Comparison of ENCODE assay signal across 14 cellular contexts in genomic region chr13:101869553-101869952, GRCh38.
A peak's percentile ranks its signal among the peaks of the same experiment; 100 is the strongest.
DNase-seq lines count a peak whose midpoint lies in the region; ATAC-seq, FAIRE-seq and TF ChIP-seq lines count a peak whose summit lies in the region.
"Had no signal": no experiment of that assay in that cellular context is flagged by ENCODE, and none has a peak within 500 bp of the region (broad histone marks: within the 10 kb centered on the region; RNA-seq: fewer than 3 reads in every experiment).

No MANE protein-coding gene starts in this region.

- peaks cover 8% of the 10 kb centered on the region for H3K4me1 ChIP-seq in OCI-LY3 (ENCODE audit: low read length)
- no peaks in the 10 kb centered on the region for H3K4me1 ChIP-seq in HepG2 (ENCODE audit: insufficient read depth, low read length)

- TF ChIP-seq POLR2A in HepG2 (IDR thresholded peaks at IDR 0.05; ENCODE audit: insufficient read depth in 1 of 2, low read depth in 2 of 2, low read length in 2 of 2) = no peak

- in situ Hi-C loops in HepG2 (cut with HindIII; ENCODE audit: extremely low pct_ligation_motif_present, low pct_unique_long_range_greater_than_20kb) (no loop called here), brain microvascular endothelial cell (cut with HindIII; ENCODE audit: low pct_ligation_motif_present, low sequenced_read_pairs) (no loop called here)

- FAIRE-seq in HepG2 (lab: Jason Lieb, UNC) = no peak
- FAIRE-seq: endometrium had no signal

- no peaks in the 10 kb centered on the region for H3K79me2 ChIP-seq in OCI-LY3 (ENCODE audit: low read length)
- H3K79me2 ChIP-seq in HepG2 (ENCODE audit: insufficient read depth, low read length) = no peaks in the 10 kb centered on the region

- TF ChIP-seq RAD21 in HepG2 (CRISPR knock-in tag; IDR thresholded peaks at IDR 0.05) = no peak

- ATAC-seq in GM18508 (IDR thresholded peaks at IDR 0.05; ENCODE audit: insufficient read depth, unreplicated experiment) (peak; percentile 95), GM19452 (IDR thresholded peaks at IDR 0.05; ENCODE audit: unreplicated experiment) (peak; percentile 93), HG02981 (IDR thresholded peaks at IDR 0.05; ENCODE audit: unreplicated experiment) (peak; percentile 95), HepG2 (no peak)
- ATAC-seq: activated naive CD8-positive, alpha-beta T cell treated with anti-CD3 and anti-CD28 coated beads, Interleukin-2, amount 50 U/mL, for 24 hours; stimulated activated naive CD8-positive, alpha-beta T cell treated with anti-CD3 and anti-CD28 coated beads, Interleukin-15, amount 100 ng/mL, for 72 hours had no signal

- DNase-seq in HepG2 (ENCODE audit: low spot score) = no peak
- DNase-seq in brain microvascular endothelial cell = no peak
- no peak for DNase-seq in NCI-H446 (lab: John Stamatoyannopoulos, UW)
- DNase-seq in activated T-cell treated with anti-CD3 and anti-CD28 coated beads, Interleukin-2, amount 50 U/mL, for 1 hour = no peak
- DNase-seq: activated CD4-positive, alpha-beta T cell treated with anti-CD3 and anti-CD28 coated beads, Interleukin-2, amount 50 U/mL, for 1 hour; activated naive CD8-positive, alpha-beta T cell treated with anti-CD3 and anti-CD28 coated beads, Interleukin-2, amount 50 U/mL, for 24 hours; CD8-positive, alpha-beta memory T cell; NCI-H2081 treated with DMSO at 0.1 percent for 48 hours; stimulated activated naive CD8-positive, alpha-beta T cell treated with anti-CD3 and anti-CD28 coated beads, Interleukin-15, amount 100 ng/mL, for 72 hours had no signal

- H3K9ac ChIP-seq in OCI-LY3 (ENCODE audit: low read length) (no peak overlapping the region), HepG2 (ENCODE audit: insufficient read depth, low read depth, low read length) (no peak overlapping the region)

- H3K4me3 ChIP-seq in OCI-LY3 (ENCODE audit: low read length) (no peak overlapping the region), HepG2 (replicated peaks in 1 of 3; ENCODE audit: insufficient read depth in 1 of 3, low read depth in 2 of 3, low read length in 3 of 3) (no peak overlapping the region), brain microvascular endothelial cell (ENCODE audit: low read depth, low read length) (no peak overlapping the region)

- H3K27me3 ChIP-seq in OCI-LY3 (ENCODE audit: low read depth, low read length) (no peaks in the 10 kb centered on the region), HepG2 (ENCODE audit: control insufficient read depth in 1 of 2, insufficient read depth in 2 of 2, low read length in 2 of 2) (no peaks in the 10 kb centered on the region), brain microvascular endothelial cell (replicated peaks) (no peaks in the 10 kb centered on the region)

- intact Hi-C loops in HepG2 (cut with micrococcal nuclease; ENCODE audit: unreplicated experiment) = loop anchor here (5.0 kb wide), 1 partner anchor 627 kb away; no protein-coding TSS in a partner anchor

- H2AFZ ChIP-seq in OCI-LY3 (ENCODE audit: low read depth, low read length) = no peak overlapping the region
- no peak overlapping the region for H2AFZ ChIP-seq in HepG2 (ENCODE audit: low read length)

- TF ChIP-seq EP300 in HepG2 (IDR thresholded peaks at IDR 0.05; ENCODE audit: low read depth in 2 of 2, low read length in 2 of 2) = no peak
- TF ChIP-seq EP300 in HepG2 (CRISPR knock-in tag; IDR thresholded peaks at IDR 0.05; ENCODE audit: borderline replicate concordance) = no peak

- 0 out of 2 replicates have a peak overlapping the region, but pooled peaks have one; percentile 4 for H3K4me2 ChIP-seq in OCI-LY3 (ENCODE audit: low read length)
- H3K4me2 ChIP-seq in HepG2 (ENCODE audit: low read depth, low read length) = no peak overlapping the region

- TF ChIP-seq CTCF in OCI-LY3 (IDR thresholded peaks at IDR 0.05; ENCODE audit: low read depth, low read length) (no peak), HepG2 (CRISPR knock-in tag; IDR thresholded peaks at IDR 0.05) (no peak), brain microvascular endothelial cell (IDR thresholded peaks at IDR 0.05; ENCODE audit: low read depth, low read length, missing control alignments) (no peak)

- no peak overlapping the region for H3K27ac ChIP-seq in OCI-LY3 (ENCODE audit: low read length)
- no peak overlapping the region for H3K27ac ChIP-seq in HepG2 (ENCODE audit: extremely low read length, insufficient read depth, low read length)
- H3K27ac ChIP-seq in brain microvascular endothelial cell = no peak overlapping the region

- BruUV-seq in HepG2 (replicated peaks; lab: Mats Ljungman, UMichigan) = no TSS peak

- POLR2A ChIA-PET in HepG2 (lab: Yijun Ruan, JAX) = no interaction called here

- H3K36me3 ChIP-seq in OCI-LY3 (replicated peaks; ENCODE audit: low read depth, low read length) (no peaks in the 10 kb centered on the region), HepG2 (replicated peaks in 1 of 2; ENCODE audit: control insufficient read depth in 1 of 2, insufficient read depth in 2 of 2, low read length in 2 of 2) (no peaks in the 10 kb centered on the region), brain microvascular endothelial cell (replicated peaks) (no peaks in the 10 kb centered on the region)

- H4K20me1 ChIP-seq in OCI-LY3 (ENCODE audit: insufficient read depth, low read length) (no peaks in the 10 kb centered on the region), HepG2 (ENCODE audit: insufficient read depth, low read length) (no peaks in the 10 kb centered on the region)

- no peaks in the 10 kb centered on the region for H3K9me3 ChIP-seq in OCI-LY3 (ENCODE audit: insufficient read depth, low read length)
- H3K9me3 ChIP-seq in HepG2 (ENCODE audit: low read length) = no peaks in the 10 kb centered on the region

- CTCF ChIA-PET in HepG2 (lab: Yijun Ruan, JAX; ENCODE audit: low intra/inter-chr PET ratio, low total read pairs) = no interaction called here

TF ChIP-seq in HepG2, 621 proteins besides CTCF, POLR2A, EP300 and RAD21:
- TF ChIP-seq HMG20A (CRISPR knock-in tag; IDR thresholded peaks at IDR 0.05; ENCODE audit: borderline replicate concordance) = no peak
- no peak for TF ChIP-seq ESRRA (CRISPR knock-in tag; IDR thresholded peaks at IDR 0.05; ENCODE audit: low read depth)
- TF ChIP-seq MXD3 (CRISPR knock-in tag; IDR thresholded peaks at IDR 0.05) = no peak
- no peak for TF ChIP-seq HOXD1 (CRISPR knock-in tag; IDR thresholded peaks at IDR 0.05)
- TF ChIP-seq KDM4B (CRISPR knock-in tag; IDR thresholded peaks at IDR 0.05) = no peak
- TF ChIP-seq ZNF350 (CRISPR knock-in tag; IDR thresholded peaks at IDR 0.05; ENCODE audit: borderline replicate concordance, low read depth) = no peak
- TF ChIP-seq KLF11 (CRISPR knock-in tag; IDR thresholded peaks at IDR 0.05) = no peak
- no peak for TF ChIP-seq GATAD2A (CRISPR knock-in tag; IDR thresholded peaks at IDR 0.05)
- TF ChIP-seq HES4 (CRISPR knock-in tag; IDR thresholded peaks at IDR 0.05; ENCODE audit: borderline replicate concordance) = no peak
- no peak for TF ChIP-seq ZNF773 (CRISPR knock-in tag; IDR thresholded peaks at IDR 0.05; ENCODE audit: borderline replicate concordance)
- no peak for TF ChIP-seq BHLHE40 (IDR thresholded peaks at IDR 0.05; ENCODE audit: low read length)
